Comparison of ENCODE assay signal across 1 cellular context in the genomic region with DNA sequence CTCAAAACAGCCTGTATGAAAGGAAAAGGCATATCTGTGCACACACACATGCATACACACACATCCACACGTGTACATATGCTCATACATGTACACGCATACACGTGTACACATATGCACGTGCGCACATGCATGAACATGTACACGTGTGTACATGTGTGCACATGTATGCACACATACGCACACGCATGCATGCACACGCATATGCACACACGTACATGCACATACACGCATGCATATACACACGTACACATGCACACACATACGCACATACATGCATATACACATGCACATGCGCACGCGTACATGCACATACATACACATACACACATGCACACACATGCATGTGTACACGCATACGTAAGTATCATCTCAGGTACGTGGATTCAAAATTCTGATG.
TF ChIP-seq lines count a peak whose summit lies in the region.

No MANE protein-coding gene starts in this region.

TF ChIP-seq in IMR-90, 13 proteins besides CTCF, POLR2A, EP300 and RAD21 (continued from another document):
- TF ChIP-seq NFE2L2 (IDR thresholded peaks at IDR 0.05; ENCODE audit: low read depth, low read length), result no peak
- TF ChIP-seq MXI1 (IDR thresholded peaks at IDR 0.05; ENCODE audit: borderline replicate concordance, low read depth, low read length), result no peak
- TF ChIP-seq CHD1 (IDR thresholded peaks at IDR 0.05; ENCODE audit: low read depth, low read length), result no peak
- no peak for TF ChIP-seq MAFK (IDR thresholded peaks at IDR 0.05; ENCODE audit: low read depth, low read length)
- TF ChIP-seq MAZ (IDR thresholded peaks at IDR 0.05; ENCODE audit: borderline replicate concordance, low read depth, low read length), result no peak
- TF ChIP-seq RFX5 (IDR thresholded peaks at IDR 0.05; ENCODE audit: low read depth, low read length), result no peak
- no peak for TF ChIP-seq CEBPB (IDR thresholded peaks at IDR 0.05; ENCODE audit: low read depth, low read length)
- TF ChIP-seq SMC3 (IDR thresholded peaks at IDR 0.05; ENCODE audit: low read depth, low read length), result no peak
- TF ChIP-seq FOS (IDR thresholded peaks at IDR 0.05; ENCODE audit: low read depth, low read length), result no peak
- TF ChIP-seq, protein P1, sequence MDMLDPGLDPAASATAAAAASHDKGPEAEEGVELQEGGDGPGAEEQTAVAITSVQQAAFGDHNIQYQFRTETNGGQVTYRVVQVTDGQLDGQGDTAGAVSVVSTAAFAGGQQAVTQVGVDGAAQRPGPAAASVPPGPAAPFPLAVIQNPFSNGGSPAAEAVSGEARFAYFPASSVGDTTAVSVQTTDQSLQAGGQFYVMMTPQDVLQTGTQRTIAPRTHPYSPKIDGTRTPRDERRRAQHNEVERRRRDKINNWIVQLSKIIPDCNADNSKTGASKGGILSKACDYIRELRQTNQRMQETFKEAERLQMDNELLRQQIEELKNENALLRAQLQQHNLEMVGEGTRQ (IDR thresholded peaks at IDR 0.05; ENCODE audit: low read depth, low read length), result no peak
- no peak for TF ChIP-seq RCOR1 (IDR thresholded peaks at IDR 0.05; ENCODE audit: insufficient replicate concordance, low read length)
